In genomic region chr11:16607675-16608644, GRCh38 we compare ENCODE assay signal across 8 cellular contexts.
DNase-seq lines count a peak whose midpoint lies in the region; ATAC-seq and TF ChIP-seq lines count a peak whose summit lies in the region.

No MANE protein-coding gene starts in this region.

- TF ChIP-seq POLR2A in Peyer's patch (IDR thresholded peaks at IDR 0.05), result peak in 1 of 2 donors; percentile 15

- no peak for TF ChIP-seq CTCF in Peyer's patch (IDR thresholded peaks at IDR 0.05)
- TF ChIP-seq CTCF in foreskin fibroblast (IDR thresholded peaks at IDR 0.05; ENCODE audit: low read depth, low read length), result no peak
- no peak for TF ChIP-seq CTCF in omental fat pad (IDR thresholded peaks at IDR 0.05)

- H3K36me3 ChIP-seq in HAP-1 (replicated peaks), result no peaks in the 10 kb centered on the region
- no peaks in the 10 kb centered on the region for H3K36me3 ChIP-seq in Peyer's patch

- in situ Hi-C loops in HAP-1 (cut with MboI; ENCODE audit: low sequenced_read_pairs), result loop anchor here (10.0 to 25.0 kb wide), 6 partner anchors 243 to 1271 kb away; no protein-coding TSS in a partner anchor

- H3K9me3 ChIP-seq in HAP-1 (no peaks in the 10 kb centered on the region), Peyer's patch (no peaks in the 10 kb centered on the region)

- H3K4me1 ChIP-seq in HAP-1 (peaks cover 13% of the 10 kb centered on the region), Peyer's patch (peaks cover 0 to 27% (median 7%) of the 10 kb centered on the region in 4 donors)

- H3K27ac ChIP-seq in Peyer's patch, result peak overlapping the region in 3 of 4 donors; percentile 60 to 86 (median 81)

- no peak overlapping the region for H3K4me3 Mint-ChIP-seq in activated CD8-positive, alpha-beta memory T cell treated with anti-CD3 and anti-CD28 coated beads, Interleukin-2, amount 10 ng/mL, durations not matched to agents 7 days and 5 days

- H3K27me3 ChIP-seq in HAP-1 (ENCODE audit: low read depth), result no peaks in the 10 kb centered on the region; the same call in none of the 2 replicates
- H3K27me3 ChIP-seq in Peyer's patch, result peaks cover 0 to 13% of the 10 kb centered on the region in 2 donors

- ATAC-seq in omental fat pad (ENCODE audit: low FRiP score) (peak; percentile 50), GM19395 (IDR thresholded peaks at IDR 0.05; ENCODE audit: unreplicated experiment) (no peak)
- ATAC-seq in activated CD8-positive, alpha-beta memory T cell treated with anti-CD3 and anti-CD28 coated beads, Interleukin-2, amount 10 ng/mL, durations not matched to agents 7 days and 5 days, result no peak

- DNase-seq in HAP-1 (ENCODE audit: low spot score in 2 of 2) (peak; percentile 90 to 92), Peyer's patch (peak in 2 of 3 donors; percentile 61 to 65), foreskin fibroblast (peak in 1 of 2 donors; percentile 52), omental fat pad (ENCODE audit: low spot score) (peak; percentile 30), cerebellum (ENCODE audit: low spot score) (no peak), AML-193 (lab: John Stamatoyannopoulos, UW) (no peak)
- no peak for DNase-seq in activated CD8-positive, alpha-beta memory T cell treated with anti-CD3 and anti-CD28 coated beads, Interleukin-2, amount 10 ng/mL, durations not matched to agents 7 days and 5 days

- no peak overlapping the region for H3K27ac Mint-ChIP-seq in activated CD8-positive, alpha-beta memory T cell treated with anti-CD3 and anti-CD28 coated beads, Interleukin-2, amount 10 ng/mL, durations not matched to agents 7 days and 5 days

- no peaks in the 10 kb centered on the region for H3K9me3 Mint-ChIP-seq in activated CD8-positive, alpha-beta memory T cell treated with anti-CD3 and anti-CD28 coated beads, Interleukin-2, amount 10 ng/mL, durations not matched to agents 7 days and 5 days (ENCODE audit: low read depth)

- CTCF ChIA-PET in activated CD8-positive, alpha-beta memory T cell treated with anti-CD3 and anti-CD28 coated beads, Interleukin-2, amount 10 ng/mL, durations not matched to agents 7 days and 5 days (lab: Charles Lee), result no interaction called here

- H3K4me1 Mint-ChIP-seq in activated CD8-positive, alpha-beta memory T cell treated with anti-CD3 and anti-CD28 coated beads, Interleukin-2, amount 10 ng/mL, durations not matched to agents 7 days and 5 days, result peaks cover 23% of the 10 kb centered on the region

- peaks cover 5% of the 10 kb centered on the region for H3K36me3 Mint-ChIP-seq in activated CD8-positive, alpha-beta memory T cell treated with anti-CD3 and anti-CD28 coated beads, Interleukin-2, amount 10 ng/mL, durations not matched to agents 7 days and 5 days

- peaks cover 42% of the 10 kb centered on the region for H3K27me3 Mint-ChIP-seq in activated CD8-positive, alpha-beta memory T cell treated with anti-CD3 and anti-CD28 coated beads, Interleukin-2, amount 10 ng/mL, durations not matched to agents 7 days and 5 days

- peak overlapping the region; percentile 79 for H3K4me3 ChIP-seq in HAP-1
- H3K4me3 ChIP-seq in Peyer's patch, result peak overlapping the region; percentile 30 to 65 (median 56)
- H3K4me3 ChIP-seq in foreskin fibroblast (ENCODE audit: low read depth in 1 of 2, low read length in 2 of 2), result peak overlapping the region; percentile 60 to 65

Comparison
In these comparisons a context has a peak if more than half of its experiments do, and no peak if none do; other contexts are left out.
1. DNase-seq: peak in HAP-1 (2 of 2), Peyer's patch (2 of 3) and omental fat pad (single experiment); none in cerebellum (single experiment), AML-193 (0 of 2) and activated CD8-positive, alpha-beta memory T cell treated with anti-CD3 and anti-CD28 coated beads, Interleukin-2, amount 10 ng/mL, durations not matched to agents 7 days and 5 days (single experiment).
2. Peak in every context shown above with its lines, with median percentiles within 50 percentile points of each other: H3K4me3 ChIP-seq.